25 cellular contexts compared by ENCODE assay signal in genomic region chr1:31159323-31159722, GRCh38.
"Had no signal": no experiment of that assay in that cellular context is flagged by ENCODE, and none has a peak within 500 bp of the region (broad histone marks: within the 10 kb centered on the region; RNA-seq: fewer than 3 reads in every experiment).

No MANE protein-coding gene starts in this region.

- H3K9me3 Mint-ChIP-seq: naive thymus-derived CD8-positive, alpha-beta T cell; nephron; neural crest cell; stimulated activated naive B cell treated with anti-CD40 and anti-IgM and Interleukin-4, amounts not matched to agents 10 μg/mL and 1 μg/mL and 100 μg/mL, for 72 hours had no signal

- H3K27ac ChIP-seq: left lung, lower lobe of right lung, pancreas, prostate gland, sigmoid colon, stomach, testis, thyroid gland, uterus had no signal

- H3K4me3 Mint-ChIP-seq: stimulated activated naive B cell treated with anti-CD40 and anti-IgM and Interleukin-4, amounts not matched to agents 10 μg/mL and 1 μg/mL and 100 μg/mL, for 72 hours had no signal

- DNase-seq: hippocampal formation; left colon; left lung; lower lobe of right lung; mammary epithelial cell; mesenchymal stem cell; naive thymus-derived CD8-positive, alpha-beta T cell; nucleus accumbens; pancreas; retina; right cardiac atrium; sigmoid colon; stimulated activated CD4-positive, alpha-beta T cell treated with anti-CD3 and anti-CD28 coated beads, Interleukin-1b, Interleukin-23, amount 100 ng/mL, for 48 hours; stimulated activated CD4-positive, alpha-beta T cell treated with anti-CD3 and anti-CD28 coated beads, Interleukin-2, amount 100 ng/mL, for 48 hours; stimulated activated CD4-positive, alpha-beta T cell treated with anti-CD3 and anti-CD28 coated beads, Interleukin-4, amount 100 ng/mL, for 4 hours; stimulated activated CD8-positive, alpha-beta memory T cell treated with anti-CD3 and anti-CD28 coated beads, Interleukin-4, amount 100 ng/mL, for 48 hours; stimulated activated naive B cell treated with anti-CD40 and anti-IgM and Interleukin-4, amounts not matched to agents 10 μg/mL and 1 μg/mL and 100 μg/mL, for 72 hours; stimulated activated naive CD8-positive, alpha-beta T cell treated with anti-CD3 and anti-CD28 coated beads, Interleukin-15, Interleukin-2, amounts not matched to agents 100 U/mL and 50 U/mL, for 24 hours; stomach; testis; thyroid gland; uterus had no signal

- H3K27me3 ChIP-seq: left lung, pancreas, sigmoid colon, stomach, testis, thyroid gland, uterus had no signal

- H3K36me3 ChIP-seq: left lung, lower lobe of right lung, pancreas, prostate gland, sigmoid colon, stomach, thyroid gland, uterus had no signal

- H3K36me3 Mint-ChIP-seq: naive thymus-derived CD8-positive, alpha-beta T cell had no signal

- H3K9me3 ChIP-seq: left lung, lower lobe of right lung, pancreas, prostate gland, sigmoid colon, stomach, testis, thyroid gland, uterus had no signal

- H3K4me1 ChIP-seq: prostate gland had no signal

- H3K27ac Mint-ChIP-seq: naive thymus-derived CD8-positive, alpha-beta T cell; nephron had no signal

- H3K4me3 ChIP-seq: left lung, lower lobe of right lung, pancreas, prostate gland, sigmoid colon, stomach, testis, thyroid gland, uterus had no signal
